Comparison of ENCODE assay signal across 8 cellular contexts in the genomic region with DNA sequence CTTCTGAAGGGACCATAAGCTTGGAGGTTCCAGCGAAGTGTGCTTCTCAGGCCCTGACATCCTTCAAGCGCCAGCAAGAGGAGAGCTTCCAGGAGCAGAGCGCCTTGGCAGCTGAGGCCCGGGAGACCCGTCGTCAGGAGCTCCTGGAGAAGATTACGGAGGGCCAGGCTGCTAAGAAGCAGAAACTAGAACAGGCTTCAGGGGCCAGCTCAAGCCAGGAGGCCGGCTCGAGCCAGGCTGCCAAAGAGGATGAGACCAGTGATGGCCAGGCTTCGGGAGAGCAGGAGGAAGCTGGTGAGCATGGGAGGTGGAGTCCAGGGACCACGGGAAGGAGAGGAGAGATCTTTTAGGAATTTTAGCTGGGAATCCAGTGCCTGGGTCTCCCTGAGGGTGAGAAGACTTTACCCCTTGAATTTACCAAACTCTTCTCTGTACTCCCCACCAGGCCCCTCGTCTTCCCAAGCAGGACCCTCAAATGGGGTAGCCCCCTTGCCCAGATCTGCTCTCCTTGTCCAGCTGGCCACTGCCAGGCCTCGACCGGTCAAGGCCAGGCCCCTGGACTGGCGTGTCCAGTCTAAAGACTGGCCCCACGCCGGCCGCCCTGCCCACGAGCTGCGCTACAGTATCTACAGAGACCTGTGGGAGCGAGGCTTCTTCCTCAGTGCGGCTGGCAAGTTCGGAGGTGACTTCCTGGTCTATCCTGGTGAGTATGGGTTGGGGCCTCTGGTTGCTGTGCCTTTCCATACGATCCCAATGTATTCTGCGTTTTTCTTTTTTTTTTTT. TPM values are rescaled to one million over a fixed set of nuclear protein-coding genes. Genes with fewer than 3 reads are reported as not detected.
DNase-seq lines count a peak whose midpoint lies in the region; ATAC-seq and TF ChIP-seq lines count a peak whose summit lies in the region.

No MANE protein-coding gene starts in this region.

- H3K27me3 ChIP-seq in kidney epithelial cell (ENCODE audit: control insufficient read depth, insufficient read depth, low read length) (no peaks in the 10 kb centered on the region), thyroid gland (no peaks in the 10 kb centered on the region)

- CTCF ChIA-PET in activated CD4-positive, alpha-beta T cell treated with anti-CD3 and anti-CD28 coated beads, Interleukin-2, amount 10 ng/mL, durations not matched to agents 7 days and 5 days (lab: Charles Lee): interaction anchor here (1.1 to 1.2 kb wide), 2 partner anchors 9 to 90 kb away, joined by 3 read pairs; partner anchors contain the start of gene RPS9

- peaks cover 12% of the 10 kb centered on the region for H3K36me3 Mint-ChIP-seq in activated CD4-positive, alpha-beta T cell treated with anti-CD3 and anti-CD28 coated beads, Interleukin-2, amount 10 ng/mL, durations not matched to agents 7 days and 5 days (ENCODE audit: low read depth)
- H3K36me3 Mint-ChIP-seq in activated naive CD4-positive, alpha-beta T cell treated with anti-CD3 and anti-CD28 coated beads, Interleukin-2, amount 50 U/mL, for 72 hours: peaks cover 5 to 15% of the 10 kb centered on the region in 2 donors

- H3K27me3 Mint-ChIP-seq in activated CD4-positive, alpha-beta T cell treated with anti-CD3 and anti-CD28 coated beads, Interleukin-2, amount 10 ng/mL, durations not matched to agents 7 days and 5 days: no peaks in the 10 kb centered on the region

- POLR2A ChIA-PET in activated CD4-positive, alpha-beta T cell treated with anti-CD3 and anti-CD28 coated beads, Interleukin-2, amount 10 ng/mL, durations not matched to agents 7 days and 5 days (lab: Charles Lee): interaction anchor here (0.6 to 1.6 kb wide), 4 partner anchors 8 to 57 kb away, joined by 3 to 5 read pairs (median 4); no protein-coding TSS in a partner anchor

- peak; percentile 28 for DNase-seq in activated CD4-positive, alpha-beta T cell treated with anti-CD3 and anti-CD28 coated beads, Interleukin-2, amount 10 ng/mL, durations not matched to agents 7 days and 5 days
- no peak for DNase-seq in activated CD4-positive, alpha-beta T cell treated with anti-CD3 and anti-CD28 coated beads, Interleukin-2, amount 50 U/mL, for 48 hours
- DNase-seq in activated naive CD4-positive, alpha-beta T cell treated with anti-CD3 and anti-CD28 coated beads, Interleukin-2, amount 50 U/mL, for 72 hours (ENCODE audit: low spot score in 2 of 2): no peak
- DNase-seq in kidney epithelial cell (ENCODE audit: low read depth) (no peak), thyroid gland (no peak), AG20443 (ENCODE audit: low spot score) (no peak), pons (ENCODE audit: low spot score) (no peak)

- TF ChIP-seq POLR2A in thyroid gland (IDR thresholded peaks at IDR 0.05): no peak

- WGBS in thyroid gland, 2 donors: 53 to 74% methylated on average over 18 to 24 of the region's 25 CpGs

- H3K27ac ChIP-seq in thyroid gland: peak overlapping the region; percentile 98 to 100 (median 99)

- H3K9me3 ChIP-seq in thyroid gland: no peaks in the 10 kb centered on the region

- H3K4me1 ChIP-seq in thyroid gland: peaks cover 18 to 19% of the 10 kb centered on the region in 2 donors

- H3K36me3 ChIP-seq in kidney epithelial cell (ENCODE audit: control insufficient read depth, insufficient read depth, low read length): peaks cover 2% of the 10 kb centered on the region
- H3K36me3 ChIP-seq in thyroid gland: peaks cover 0 to 9% of the 10 kb centered on the region in 2 donors

- peak overlapping the region; percentile 94 for H3K4me3 Mint-ChIP-seq in activated CD4-positive, alpha-beta T cell treated with anti-CD3 and anti-CD28 coated beads, Interleukin-2, amount 10 ng/mL, durations not matched to agents 7 days and 5 days

- no peak for TF ChIP-seq CTCF in kidney epithelial cell (IDR thresholded peaks at IDR 0.05; ENCODE audit: insufficient read depth, low read length, poor library complexity, severe bottlenecking)
- no peak for TF ChIP-seq CTCF in thyroid gland (IDR thresholded peaks at IDR 0.05)

- peaks cover 41% of the 10 kb centered on the region for H3K4me1 Mint-ChIP-seq in activated CD4-positive, alpha-beta T cell treated with anti-CD3 and anti-CD28 coated beads, Interleukin-2, amount 10 ng/mL, durations not matched to agents 7 days and 5 days

- intact Hi-C loops in thyroid gland (cut with DNase I): no loop called here

- ATAC-seq in activated naive CD4-positive, alpha-beta T cell treated with anti-CD3 and anti-CD28 coated beads, Interleukin-2, amount 50 U/mL, for 72 hours: no peak
- no peak for ATAC-seq in GM19397 (IDR thresholded peaks at IDR 0.05; ENCODE audit: unreplicated experiment)

- H3K4me3 ChIP-seq in kidney epithelial cell (ENCODE audit: low read depth, low read length) (peak overlapping the region; percentile 77), thyroid gland (replicated peaks in 1 of 3) (peak overlapping the region; percentile 71 to 94 (median 79))

- peak overlapping the region; percentile 86 for H3K27ac Mint-ChIP-seq in activated CD4-positive, alpha-beta T cell treated with anti-CD3 and anti-CD28 coated beads, Interleukin-2, amount 10 ng/mL, durations not matched to agents 7 days and 5 days
- peak overlapping the region; percentile 95 to 98 for H3K27ac Mint-ChIP-seq in activated naive CD4-positive, alpha-beta T cell treated with anti-CD3 and anti-CD28 coated beads, Interleukin-2, amount 50 U/mL, for 72 hours

- H3K9me3 Mint-ChIP-seq in activated CD4-positive, alpha-beta T cell treated with anti-CD3 and anti-CD28 coated beads, Interleukin-2, amount 10 ng/mL, durations not matched to agents 7 days and 5 days: no peaks in the 10 kb centered on the region
- H3K9me3 Mint-ChIP-seq in activated naive CD4-positive, alpha-beta T cell treated with anti-CD3 and anti-CD28 coated beads, Interleukin-2, amount 50 U/mL, for 72 hours: no peaks in the 10 kb centered on the region

RNA-seq across cellular contexts. Expression of gene TSEN34, which starts 0.8 kb away (rescaled TPM):
- 10 to 100 TPM in 1 of 2 experiments, 1 to 10 TPM in 1; 7.9 to 10.2 TPM for total RNA-seq in activated CD4-positive, alpha-beta T cell treated with anti-CD3 and anti-CD28 coated beads, Interleukin-2, amount 10 ng/mL, durations not matched to agents 7 days and 5 days
- 10 to 100 TPM; 10.2 to 15.8 TPM for total RNA-seq in activated naive CD4-positive, alpha-beta T cell treated with anti-CD3 and anti-CD28 coated beads, Interleukin-2, amount 50 U/mL, for 72 hours
- total RNA-seq in kidney epithelial cell: 108 and 146 TPM in 2 replicates
- 100 to 1,000 TPM in 1 of 4 donors, 10 to 100 TPM in 3; 58.1 to 102 (median 82.0) TPM for total RNA-seq in thyroid gland

RNA-seq across cellular contexts. Expression of gene MBOAT7, which starts 2.5 kb away (rescaled TPM):
- total RNA-seq in activated CD4-positive, alpha-beta T cell treated with anti-CD3 and anti-CD28 coated beads, Interleukin-2, amount 10 ng/mL, durations not matched to agents 7 days and 5 days: 10 to 100 TPM; 56.0 to 61.0 TPM
- total RNA-seq in activated naive CD4-positive, alpha-beta T cell treated with anti-CD3 and anti-CD28 coated beads, Interleukin-2, amount 50 U/mL, for 72 hours: 10 to 100 TPM; 56.8 to 97.2 TPM
- 107 and 111 TPM in 2 replicates for total RNA-seq in kidney epithelial cell
- total RNA-seq in thyroid gland: 100 to 1,000 TPM in 1 of 4 donors, 10 to 100 TPM in 3; 47.3 to 101 (median 69.0) TPM

RNA-seq across cellular contexts. Expression of gene RPS9, which starts 8.8 kb away (rescaled TPM):
- 1,000 to 10,000 TPM; 1,257 to 1,351 TPM for total RNA-seq in activated CD4-positive, alpha-beta T cell treated with anti-CD3 and anti-CD28 coated beads, Interleukin-2, amount 10 ng/mL, durations not matched to agents 7 days and 5 days
- total RNA-seq in activated naive CD4-positive, alpha-beta T cell treated with anti-CD3 and anti-CD28 coated beads, Interleukin-2, amount 50 U/mL, for 72 hours: 1,000 to 10,000 TPM; 1,448 to 1,707 TPM
- 2,500 and 2,976 TPM in 2 replicates for total RNA-seq in kidney epithelial cell
- total RNA-seq in thyroid gland: 1,000 to 10,000 TPM; 1,847 to 2,152 (median 2,039) TPM

RNA-seq across cellular contexts. Expression of gene TMC4, which starts 18.9 kb away (rescaled TPM):
- total RNA-seq in activated CD4-positive, alpha-beta T cell treated with anti-CD3 and anti-CD28 coated beads, Interleukin-2, amount 10 ng/mL, durations not matched to agents 7 days and 5 days: 1 to 10 TPM; 4.6 to 4.9 TPM
- not detected for total RNA-seq in activated naive CD4-positive, alpha-beta T cell treated with anti-CD3 and anti-CD28 coated beads, Interleukin-2, amount 50 U/mL, for 72 hours
- total RNA-seq in kidney epithelial cell: 22.0 and 33.9 TPM in 2 replicates
- 10 to 100 TPM; 42.6 to 91.7 (median 68.5) TPM for total RNA-seq in thyroid gland

RNA-seq across cellular contexts. Expression of gene LILRB3, which starts 30.9 kb away (rescaled TPM):
- total RNA-seq in activated CD4-positive, alpha-beta T cell treated with anti-CD3 and anti-CD28 coated beads, Interleukin-2, amount 10 ng/mL, durations not matched to agents 7 days and 5 days: 1 to 10 TPM in 1 of 2 experiments, under 1 TPM in 1; 0.62 to 2.0 TPM
- total RNA-seq in activated naive CD4-positive, alpha-beta T cell treated with anti-CD3 and anti-CD28 coated beads, Interleukin-2, amount 50 U/mL, for 72 hours: under 1 TPM in 1 of 2 donors, not detected in 1; 0.37 TPM
- total RNA-seq in kidney epithelial cell: 0.50 TPM in 1 of 2 replicates, not detected in the other
- 10 to 100 TPM in 2 of 4 donors, 1 to 10 TPM in 1, under 1 TPM in 1; 0.56 to 16.1 (median 10.1) TPM for total RNA-seq in thyroid gland
